Comparison of ENCODE assay signal across 5 cellular contexts in genomic region chr17:18338158-18338557, GRCh38. TPM values are rescaled to one million over a fixed set of nuclear protein-coding genes. Genes with fewer than 3 reads are reported as not detected.
"Had no signal": no experiment of that assay in that cellular context is flagged by ENCODE, and none has a peak within 500 bp of the region (broad histone marks: within the 10 kb centered on the region; RNA-seq: fewer than 3 reads in every experiment).

No MANE protein-coding gene starts in this region.

RNA-seq across cellular contexts. Expression of gene EVPLL, which starts 39.4 kb away (rescaled TPM):
- total RNA-seq: HT1080, IMR-90, K562 had no signal
- polyA plus RNA-seq: HepG2, IgD-negative memory B cell, IMR-90, K562 had no signal
